In genomic region chr2:110499755-110500377, GRCh38 we compare ENCODE assay signal across 8 cellular contexts. TPM values are rescaled to one million over a fixed set of nuclear protein-coding genes. Genes with fewer than 3 reads are reported as not detected.
DNase-seq lines count a peak whose midpoint lies in the region; ATAC-seq and TF ChIP-seq lines count a peak whose summit lies in the region.
"Not testable (repeated sequence)": the region's sequence is repeated elsewhere in the genome, so short reads cannot be mapped to it uniquely, and the experiment has no call there.

No MANE protein-coding gene starts in this region.

- dilution Hi-C loops in IMR-90 (cut with HindIII; ENCODE audit: low sequenced_read_pairs, unreplicated experiment) = not testable (repeated sequence)

- H3K27ac ChIP-seq in IMR-90 (ENCODE audit: insufficient read depth, low read length); upper lobe of left lung: not testable (repeated sequence)

- H2AK9ac ChIP-seq in IMR-90 (replicated peaks; ENCODE audit: low read depth, low read length, poor library complexity) = not testable (repeated sequence)

- H4K20me1 ChIP-seq in IMR-90 (ENCODE audit: insufficient read depth, low read length) = not testable (repeated sequence)

- not testable (repeated sequence) for TF ChIP-seq RAD21 in IMR-90 (IDR thresholded peaks at IDR 0.05; ENCODE audit: low read length)

- not testable (repeated sequence) for H3K36me3 Mint-ChIP-seq in activated naive CD8-positive, alpha-beta T cell treated with anti-CD3 and anti-CD28 coated beads, Interleukin-2, amount 10 ng/mL, durations not matched to agents 7 days and 5 days

- H2BK20ac ChIP-seq in IMR-90 (ENCODE audit: low read depth, low read length) = not testable (repeated sequence)

- CTCF ChIA-PET in IMR-90 (lab: Yijun Ruan, JAX) = not testable (repeated sequence)

- TF ChIP-seq EP300 in upper lobe of left lung (IDR thresholded peaks at IDR 0.05) = not testable (repeated sequence)

- not testable (repeated sequence) for TF ChIP-seq POLR2A in IMR-90 (IDR thresholded peaks at IDR 0.05; ENCODE audit: low read depth, low read length); upper lobe of left lung (IDR thresholded peaks at IDR 0.05)

- not testable (repeated sequence) for H3K27me3 ChIP-seq in IMR-90 (ENCODE audit: control insufficient read depth, insufficient read depth, low read length); upper lobe of left lung

- not testable (repeated sequence) for H2BK15ac ChIP-seq in IMR-90 (ENCODE audit: low read depth, low read length)

- intact Hi-C loops in IMR-90 (cut with micrococcal nuclease) = not testable (repeated sequence)

- not testable (repeated sequence) for H3K14ac ChIP-seq in IMR-90 (replicated peaks; ENCODE audit: low read depth, low read length)

- H3K4me2 ChIP-seq in IMR-90 (ENCODE audit: low read depth, low read length) = not testable (repeated sequence)

- H3K18ac ChIP-seq in IMR-90 (ENCODE audit: low read depth, low read length) = not testable (repeated sequence)

- not testable (repeated sequence) for BruUV-seq in IMR-90 (replicated peaks; lab: Mats Ljungman, UMichigan)

- not testable (repeated sequence) for H3K4me1 ChIP-seq in IMR-90 (ENCODE audit: control insufficient read depth, insufficient read depth, low read length); upper lobe of left lung

- not testable (repeated sequence) for H3K36me3 ChIP-seq in IMR-90 (ENCODE audit: control insufficient read depth, insufficient read depth, low read length); upper lobe of left lung

- H2BK5ac ChIP-seq in IMR-90 (ENCODE audit: low read depth, low read length, poor library complexity, severe bottlenecking) = not testable (repeated sequence)

- not testable (repeated sequence) for TF ChIP-seq CTCF in IMR-90 (conservative IDR thresholded peaks at IDR 0.05; ENCODE audit: low read depth, low read length); upper lobe of left lung (IDR thresholded peaks at IDR 0.05)

- H3K27ac Mint-ChIP-seq in activated naive CD8-positive, alpha-beta T cell treated with anti-CD3 and anti-CD28 coated beads, Interleukin-2, amount 10 ng/mL, durations not matched to agents 7 days and 5 days = not testable (repeated sequence)

- WGBS in IMR-90 (ENCODE audit: extremely low coverage in 2 of 2, insufficient read length in 1 of 2), 2 experiments = no CpG with 5 or more reads among the region's 8 CpGs
- WGBS in upper lobe of left lung, 2 donors = no CpG with 5 or more reads among the region's 8 CpGs

- H4K8ac ChIP-seq in IMR-90 (ENCODE audit: low read depth in 2 of 2, low read length in 2 of 2) = not testable (repeated sequence)

- not testable (repeated sequence) for H2AFZ ChIP-seq in IMR-90 (replicated peaks; ENCODE audit: low read length, poor library complexity)

- not testable (repeated sequence) for H3K4me3 ChIP-seq in IMR-90 (ENCODE audit: insufficient read depth, low read depth, low read length); upper lobe of left lung

- not testable (repeated sequence) for H2AK5ac ChIP-seq in IMR-90 (ENCODE audit: low read depth, low read length)

- not testable (repeated sequence) for H3K9me3 Mint-ChIP-seq in activated naive CD8-positive, alpha-beta T cell treated with anti-CD3 and anti-CD28 coated beads, Interleukin-2, amount 10 ng/mL, durations not matched to agents 7 days and 5 days

- H3K4me3 Mint-ChIP-seq in activated naive CD8-positive, alpha-beta T cell treated with anti-CD3 and anti-CD28 coated beads, Interleukin-2, amount 10 ng/mL, durations not matched to agents 7 days and 5 days = not testable (repeated sequence)

- not testable (repeated sequence) for H3K4me1 Mint-ChIP-seq in activated naive CD8-positive, alpha-beta T cell treated with anti-CD3 and anti-CD28 coated beads, Interleukin-2, amount 10 ng/mL, durations not matched to agents 7 days and 5 days

- not testable (repeated sequence) for H3K27me3 Mint-ChIP-seq in activated naive CD8-positive, alpha-beta T cell treated with anti-CD3 and anti-CD28 coated beads, Interleukin-2, amount 10 ng/mL, durations not matched to agents 7 days and 5 days

- not testable (repeated sequence) for DNase-seq in IMR-90; activated naive CD8-positive, alpha-beta T cell treated with anti-CD3 and anti-CD28 coated beads, Interleukin-2, amount 10 ng/mL, durations not matched to agents 7 days and 5 days; left lobe of liver (ENCODE audit: low spot score); upper lobe of left lung

- H3K9me3 ChIP-seq in IMR-90 (ENCODE audit: control insufficient read depth, insufficient read depth, low read length); upper lobe of left lung: not testable (repeated sequence)

- not testable (repeated sequence) for H3K9ac ChIP-seq in IMR-90 (ENCODE audit: low read depth, low read length)

- not testable (repeated sequence) for H3K4ac ChIP-seq in IMR-90 (ENCODE audit: low read depth, low read length)

- H3K9me1 ChIP-seq in IMR-90 (ENCODE audit: insufficient read depth, low read length) = not testable (repeated sequence)

- in situ Hi-C loops in IMR-90 (cut with MboI; ENCODE audit: low sequenced_read_pairs) = not testable (repeated sequence)

- POLR2A ChIA-PET in IMR-90 (lab: Charles Lee; ENCODE audit: unreplicated experiment); activated naive CD8-positive, alpha-beta T cell treated with anti-CD3 and anti-CD28 coated beads, Interleukin-2, amount 10 ng/mL, durations not matched to agents 7 days and 5 days (lab: Charles Lee): not testable (repeated sequence)

- H3K56ac ChIP-seq in IMR-90 (ENCODE audit: extremely low read depth, insufficient read depth, low read length) = not testable (repeated sequence)

- not testable (repeated sequence) for H2BK120ac ChIP-seq in IMR-90 (ENCODE audit: low read depth, low read length)

- H3K79me1 ChIP-seq in IMR-90 (ENCODE audit: low read depth in 1 of 2, low read length in 2 of 2) = not testable (repeated sequence)

- H4K91ac ChIP-seq in IMR-90 (ENCODE audit: insufficient read depth, low read depth, low read length) = not testable (repeated sequence)

- not testable (repeated sequence) for H4K5ac ChIP-seq in IMR-90 (ENCODE audit: low read depth, low read length)

- peak; percentile 65 for ATAC-seq in GM18520 (IDR thresholded peaks at IDR 0.05; ENCODE audit: unreplicated experiment)
- peak; percentile 91 for ATAC-seq in GM21367 (IDR thresholded peaks at IDR 0.05; ENCODE audit: unreplicated experiment)
- peak; percentile 84 for ATAC-seq in HG02588 (IDR thresholded peaks at IDR 0.05; ENCODE audit: unreplicated experiment)
- ATAC-seq in HG03108 (IDR thresholded peaks at IDR 0.05; ENCODE audit: unreplicated experiment) = peak; percentile 86
- ATAC-seq in IMR-90 (ENCODE audit: low read depth) = peak; percentile 99
- peak; percentile 72 for ATAC-seq in activated naive CD8-positive, alpha-beta T cell treated with anti-CD3 and anti-CD28 coated beads, Interleukin-2, amount 10 ng/mL, durations not matched to agents 7 days and 5 days (ENCODE audit: low read depth)
- peak; percentile 99 for ATAC-seq in left lobe of liver
- peak; percentile 62 to 83 for ATAC-seq in upper lobe of left lung (ENCODE audit: low FRiP score in 2 of 2)

- not testable (repeated sequence) for H3K23ac ChIP-seq in IMR-90 (ENCODE audit: low read depth, low read length)

RNA-seq across cellular contexts. Expression of gene LIMS4, which starts 27.2 kb away (rescaled TPM):
- total RNA-seq in IMR-90 (2012; rRNA removed) = 2.5 and 3.6 TPM in 2 replicates
- 5.2 and 5.7 TPM in 2 replicates for polyA plus RNA-seq in IMR-90 (2012; rRNA removed)
- 4.4 and 5.2 TPM in 2 replicates for polyA plus RNA-seq in IMR-90 (2012; cell fraction: cytosol; rRNA removed)
- 9.6 and 10.5 TPM in 2 replicates for polyA plus RNA-seq in IMR-90 (2012; cell fraction: nucleus; rRNA removed; ENCODE audit: low replicate concordance)
- total RNA-seq in activated naive CD8-positive, alpha-beta T cell treated with anti-CD3 and anti-CD28 coated beads, Interleukin-2, amount 10 ng/mL, durations not matched to agents 7 days and 5 days = 1 to 10 TPM in 1 of 2 experiments, under 1 TPM in 1; 0.88 to 1.1 TPM
- not detected for total RNA-seq in left lobe of liver
- total RNA-seq in upper lobe of left lung = 1 to 10 TPM in 2 of 6 donors, under 1 TPM in 2, not detected in 2; 0.76 to 1.4 (median 0.93) TPM
